ENCODE assay signal across 7 cellular contexts in the genomic region with DNA sequence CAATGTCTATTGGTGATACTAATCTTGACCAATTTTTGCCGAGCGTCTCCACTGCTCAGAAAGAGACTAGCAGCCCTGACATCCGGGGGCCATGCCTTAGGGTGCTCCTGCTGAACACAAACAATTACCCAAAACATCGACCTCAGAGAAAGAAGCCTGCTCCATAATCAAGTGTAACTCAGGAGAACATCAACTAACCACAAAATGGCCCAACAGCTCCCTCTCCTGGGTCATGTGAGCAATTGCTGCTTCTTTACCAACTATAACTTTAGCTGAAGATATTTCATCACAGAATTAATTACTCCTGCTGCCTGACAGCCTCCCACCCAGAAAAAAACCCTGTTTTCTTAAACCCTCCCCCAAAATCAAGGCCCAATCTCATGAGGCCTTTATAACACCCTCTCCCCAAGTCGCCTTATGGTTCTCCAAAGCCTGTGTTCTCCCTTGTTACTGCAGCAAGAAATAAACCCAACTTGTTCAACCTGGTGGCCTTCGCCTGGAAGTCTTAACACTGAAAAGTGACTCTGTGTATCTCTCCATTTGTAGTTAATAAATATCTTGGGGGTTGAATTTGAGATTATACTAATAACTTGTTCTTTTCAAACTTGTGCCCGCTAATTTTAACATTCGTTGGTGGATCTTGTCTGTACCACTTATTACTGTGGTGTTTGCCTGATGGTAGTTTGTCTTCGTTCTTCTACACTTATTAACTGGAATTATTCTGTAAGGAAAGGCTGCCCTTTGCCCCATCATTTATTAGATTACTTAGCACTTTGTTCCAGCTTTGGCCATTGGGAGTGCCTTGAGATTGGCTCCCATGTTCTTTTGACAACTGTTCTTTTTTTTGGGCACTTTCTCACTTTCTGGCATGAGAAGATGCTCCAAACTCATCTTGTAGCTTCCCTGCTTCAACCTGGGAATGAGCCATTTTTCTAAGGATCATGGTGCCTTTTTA. TPM values are rescaled to one million over a fixed set of nuclear protein-coding genes. Genes with fewer than 3 reads are reported as not detected.
DNase-seq lines count a peak whose midpoint lies in the region; ATAC-seq and TF ChIP-seq lines count a peak whose summit lies in the region.

No MANE protein-coding gene starts in this region.

- H3K27me3 ChIP-seq in Karpas-422 (ENCODE audit: low read length) = no peaks in the 10 kb centered on the region
- H3K27me3 ChIP-seq in Peyer's patch = no peaks in the 10 kb centered on the region
- H3K27me3 ChIP-seq in fibroblast of lung (ENCODE audit: control insufficient read depth, insufficient read depth, low read length) = peaks cover 10% of the 10 kb centered on the region
- peaks cover 0 to 13% (median 0%) of the 10 kb centered on the region in 3 donors for H3K27me3 ChIP-seq in stomach

- no peaks in the 10 kb centered on the region for H3K27me3 Mint-ChIP-seq in activated T-cell treated with anti-CD3 and anti-CD28 coated beads, Interleukin-2, amount 50 U/mL, for 4 hours (ENCODE audit: low read depth)
- peaks cover 6% of the 10 kb centered on the region for H3K27me3 Mint-ChIP-seq in neural crest cell (ENCODE audit: low read depth)

- intact Hi-C loops in stomach (cut with DNase I; ENCODE audit: low total_unique reads) = loop anchor here (10.0 kb wide), 2 partner anchors 162 to 282 kb away; a partner anchor contains a TSS

- no peaks in the 10 kb centered on the region for H3K36me3 ChIP-seq in Karpas-422 (ENCODE audit: insufficient read depth, low read length)
- no peaks in the 10 kb centered on the region for H3K36me3 ChIP-seq in Peyer's patch
- H3K36me3 ChIP-seq in fibroblast of lung (ENCODE audit: control insufficient read depth, insufficient read depth, low read length) = no peaks in the 10 kb centered on the region
- H3K36me3 ChIP-seq in stomach = no peaks in the 10 kb centered on the region

- H3K9ac ChIP-seq in Karpas-422 (ENCODE audit: low read length) = no peak overlapping the region
- H3K9ac ChIP-seq in fibroblast of lung (ENCODE audit: insufficient read depth, low read length) = no peak overlapping the region

- in situ Hi-C loops in GM13977 (cut with MboI; ENCODE audit: low pct_unique_long_range_greater_than_20kb, low sequenced_read_pairs, unreplicated experiment) = loop anchor here (10.0 to 25.0 kb wide), 2 partner anchors 282 to 549 kb away; a partner anchor contains a TSS

- no peaks in the 10 kb centered on the region for H3K36me3 Mint-ChIP-seq in activated T-cell treated with anti-CD3 and anti-CD28 coated beads, Interleukin-2, amount 50 U/mL, for 4 hours (ENCODE audit: insufficient read depth)
- no peaks in the 10 kb centered on the region for H3K36me3 Mint-ChIP-seq in neural crest cell (ENCODE audit: low read depth)

- H3K4me2 ChIP-seq in Karpas-422 (ENCODE audit: low read depth, low read length, poor library complexity, severe bottlenecking) = no peak overlapping the region
- no peak overlapping the region for H3K4me2 ChIP-seq in fibroblast of lung (ENCODE audit: extremely low read depth, insufficient read depth, low read length)

- H3K27ac ChIP-seq in Karpas-422 (ENCODE audit: low read length) (no peak overlapping the region), Peyer's patch (peak overlapping the region in 3 of 4 donors; percentile 10 to 67 (median 51)), fibroblast of lung (ENCODE audit: insufficient read depth, low read length) (no peak overlapping the region), stomach (no peak overlapping the region)

- DNase-seq in GM13977 (ENCODE audit: low spot score) (peak; percentile 88), Karpas-422 (peak; percentile 90), Peyer's patch (peak in 2 of 3 donors; percentile 43 to 72), fibroblast of lung (ENCODE audit: low read depth in 2 of 2) (peak; percentile 54 to 80), neural crest cell (ENCODE audit: low read depth, low spot score) (peak; percentile 65), stomach (peak; percentile 47)
- DNase-seq in activated T-cell treated with anti-CD3 and anti-CD28 coated beads, Interleukin-2, amount 50 U/mL, for 4 hours = peak; percentile 58

- peaks cover 11% of the 10 kb centered on the region for H3K4me1 Mint-ChIP-seq in activated T-cell treated with anti-CD3 and anti-CD28 coated beads, Interleukin-2, amount 50 U/mL, for 4 hours (ENCODE audit: low read depth)
- H3K4me1 Mint-ChIP-seq in neural crest cell = peaks cover 5% of the 10 kb centered on the region

- 41 to 44% (median 43%) methylated on average over 9 of the region's 9 CpGs for WGBS in stomach, 5 donors

- H3K4me3 ChIP-seq in Karpas-422 (ENCODE audit: low read length) = no peak overlapping the region
- H3K4me3 ChIP-seq in Peyer's patch = no peak overlapping the region
- no peak overlapping the region for H3K4me3 ChIP-seq in fibroblast of lung (replicated peaks in 1 of 4; ENCODE audit: control extremely low read depth in 1 of 4, insufficient read depth in 1 of 4, low read depth in 3 of 4, low read length in 4 of 4)
- H3K4me3 ChIP-seq in stomach = no peak overlapping the region

- H3K4me1 ChIP-seq in Karpas-422 (ENCODE audit: low read length) (peaks cover 16% of the 10 kb centered on the region), Peyer's patch (peaks cover 0 to 4% (median 0%) of the 10 kb centered on the region in 4 donors), fibroblast of lung (ENCODE audit: control insufficient read depth, extremely low read depth, insufficient read depth, low read length) (no peaks in the 10 kb centered on the region), stomach (no peaks in the 10 kb centered on the region)

- no peak for TF ChIP-seq EP300 in stomach (IDR thresholded peaks at IDR 0.05)

- ATAC-seq in activated T-cell treated with anti-CD3 and anti-CD28 coated beads, Interleukin-2, amount 50 U/mL, for 4 hours = peak; percentile 83 to 89

- H3K9me3 ChIP-seq in Karpas-422 (ENCODE audit: low read length) = no peaks in the 10 kb centered on the region
- H3K9me3 ChIP-seq in Peyer's patch = no peaks in the 10 kb centered on the region
- no peaks in the 10 kb centered on the region for H3K9me3 ChIP-seq in fibroblast of lung (ENCODE audit: control insufficient read depth, insufficient read depth, low read depth, low read length)
- no peaks in the 10 kb centered on the region for H3K9me3 ChIP-seq in stomach

- H3K9me2 ChIP-seq in Karpas-422 (replicated peaks; ENCODE audit: insufficient read depth, low read length) = no peaks in the 10 kb centered on the region

- TF ChIP-seq CTCF in GM13977 (IDR thresholded peaks at IDR 0.05; ENCODE audit: extremely low read depth, insufficient read depth, missing control alignments) (peak; percentile 93), Peyer's patch (IDR thresholded peaks at IDR 0.05) (peak; percentile 70 to 97 (median 92)), fibroblast of lung (conservative IDR thresholded peaks at IDR 0.05 in 1 of 2, IDR thresholded peaks at IDR 0.05 in 1 of 2; ENCODE audit: low read depth in 1 of 2, low read length in 2 of 2) (peak; percentile 89 to 92), neural crest cell (conservative IDR thresholded peaks at IDR 0.05) (peak; percentile 96), stomach (IDR thresholded peaks at IDR 0.05) (peak in 5 of 7 experiments; percentile 70 to 83 (median 78))

- H3K79me2 ChIP-seq in Karpas-422 (ENCODE audit: low read length) (no peaks in the 10 kb centered on the region), fibroblast of lung (ENCODE audit: control insufficient read depth, insufficient read depth, low read length) (no peaks in the 10 kb centered on the region)

- H2AFZ ChIP-seq in Karpas-422 (ENCODE audit: low read length) (no peak overlapping the region), fibroblast of lung (ENCODE audit: low read length) (no peak overlapping the region)

- no peak overlapping the region for H3K27ac Mint-ChIP-seq in neural crest cell (ENCODE audit: unreplicated experiment)

- H4K20me1 ChIP-seq in Karpas-422 (ENCODE audit: insufficient read depth, low read depth, low read length) = no peaks in the 10 kb centered on the region
- no peaks in the 10 kb centered on the region for H4K20me1 ChIP-seq in fibroblast of lung (ENCODE audit: control insufficient read depth, extremely low read depth, insufficient read depth, low read length)

- no peak overlapping the region for H3K4me3 Mint-ChIP-seq in activated T-cell treated with anti-CD3 and anti-CD28 coated beads, Interleukin-2, amount 50 U/mL, for 4 hours
- H3K4me3 Mint-ChIP-seq in neural crest cell = no peak overlapping the region

- TF ChIP-seq POLR2A in Peyer's patch (IDR thresholded peaks at IDR 0.05) (no peak), stomach (IDR thresholded peaks at IDR 0.05) (no peak)

- no peaks in the 10 kb centered on the region for H3K9me3 Mint-ChIP-seq in activated T-cell treated with anti-CD3 and anti-CD28 coated beads, Interleukin-2, amount 50 U/mL, for 4 hours
- no peaks in the 10 kb centered on the region for H3K9me3 Mint-ChIP-seq in neural crest cell

RNA-seq across cellular contexts. Expression of a gene that starts 21.2 kb away (rescaled TPM):
- total RNA-seq in Karpas-422 (2014; rRNA removed; shearing (Covaris generic); ENCODE audit: low replicate concordance) = not detected in 2 replicates
- 10 to 100 TPM in 3 of 4 donors, 1 to 10 TPM in 1; 8.6 to 89.1 (median 20.1) TPM for total RNA-seq in Peyer's patch
- total RNA-seq in activated T-cell treated with anti-CD3 and anti-CD28 coated beads, Interleukin-2, amount 50 U/mL, for 4 hours = not detected
- total RNA-seq in fibroblast of lung = under 0.01 and 0.17 TPM in 2 replicates
- not detected in 2 replicates for polyA plus RNA-seq in fibroblast of lung
- not detected in 2 replicates for polyA plus RNA-seq in fibroblast of lung (2012)
- not detected in 2 replicates for polyA minus RNA-seq in fibroblast of lung (ENCODE audit: low replicate concordance)
- not detected in 2 replicates for total RNA-seq in neural crest cell
- 10 to 100 TPM in 2 of 5 donors, 1 to 10 TPM in 3; 2.6 to 17.6 (median 6.2) TPM for total RNA-seq in stomach
- 10 to 100 TPM; 10.3 to 21.8 (median 11.9) TPM for polyA plus RNA-seq in stomach

RNA-seq across cellular contexts. Expression of a gene that starts 24.9 kb away (rescaled TPM):
- 81.5 and 108 TPM in 2 replicates for total RNA-seq in Karpas-422 (2014; rRNA removed; shearing (Covaris generic); ENCODE audit: low replicate concordance)
- total RNA-seq in Peyer's patch (100 to 1,000 TPM in 3 of 4 donors, 10 to 100 TPM in 1; 75.5 to 117 (median 108) TPM), fibroblast of lung (52.2 and 53.2 TPM in 2 replicates), neural crest cell (104 and 109 TPM in 2 replicates), stomach (100 to 1,000 TPM in 2 of 5 donors, 10 to 100 TPM in 3; 40.8 to 219 (median 79.5) TPM)
- total RNA-seq in activated T-cell treated with anti-CD3 and anti-CD28 coated beads, Interleukin-2, amount 50 U/mL, for 4 hours = 100 to 1,000 TPM; 206 to 236 (median 233) TPM
- polyA plus RNA-seq in fibroblast of lung (27.4 and 51.7 TPM in 2 replicates), stomach (10 to 100 TPM; 31.2 to 45.2 (median 32.2) TPM)
- 27.5 and 46.0 TPM in 2 replicates for polyA plus RNA-seq in fibroblast of lung (2012)
- polyA minus RNA-seq in fibroblast of lung (ENCODE audit: low replicate concordance) = 61.9 and 94.8 TPM in 2 replicates

RNA-seq across cellular contexts. Expression of a gene that starts 47.6 kb away (rescaled TPM):
- total RNA-seq in Karpas-422 (2014; rRNA removed; shearing (Covaris generic); ENCODE audit: low replicate concordance) = 0.04 TPM in 1 of 2 replicates, not detected in the other
- total RNA-seq in Peyer's patch (10 to 100 TPM in 1 of 4 donors, 1 to 10 TPM in 2, not detected in 1; 1.5 to 13.6 (median 5.0) TPM), fibroblast of lung (1.3 and 2.8 TPM in 2 replicates), neural crest cell (7.2 and 9.7 TPM in 2 replicates), stomach (10 to 100 TPM in 1 of 5 donors, 1 to 10 TPM in 2, under 1 TPM in 2; 0.29 to 24.1 (median 3.0) TPM)
- total RNA-seq in activated T-cell treated with anti-CD3 and anti-CD28 coated beads, Interleukin-2, amount 50 U/mL, for 4 hours = under 1 TPM; 0.14 to 0.66 (median 0.37) TPM
- polyA plus RNA-seq in fibroblast of lung (0.41 and 0.66 TPM in 2 replicates), stomach (1 to 10 TPM in 1 of 3 donors, under 1 TPM in 2; 0.76 to 1.2 (median 0.98) TPM)
- polyA plus RNA-seq in fibroblast of lung (2012) = 6.0 and 8.1 TPM in 2 replicates
- 13.3 and 20.3 TPM in 2 replicates for polyA minus RNA-seq in fibroblast of lung (ENCODE audit: low replicate concordance)

Comparison
In these comparisons a context has a peak if more than half of its experiments do, and no peak if none do; other contexts are left out.
1. H3K27ac ChIP-seq: peak in Peyer's patch (3 of 4); none in Karpas-422 (single experiment), fibroblast of lung (single experiment) and stomach (0 of 5).
2. Peak in every context shown above with its lines, with median percentiles within 50 percentile points of each other: DNase-seq and CTCF ChIP-seq.